ENCODE assay signal across 2 cellular contexts in the genomic region with DNA sequence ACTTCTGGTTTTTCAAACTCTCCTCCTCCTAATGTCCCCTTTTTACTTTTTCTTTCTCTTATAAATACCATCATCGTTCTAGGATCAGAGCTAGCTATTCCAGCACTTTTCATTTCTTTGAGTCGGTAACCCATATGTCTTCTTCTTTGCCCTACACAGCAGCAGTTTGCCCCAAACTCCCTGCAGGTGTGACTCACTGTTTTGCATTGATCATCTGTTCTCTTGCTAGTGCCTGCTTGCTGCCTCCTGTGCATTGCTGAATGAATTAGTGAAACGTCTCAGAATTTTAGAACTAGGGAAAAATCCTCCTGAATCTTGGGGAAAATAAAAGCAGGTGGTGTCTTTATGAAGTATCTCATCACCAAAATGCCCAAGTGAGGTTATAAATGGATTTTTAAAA.
A peak's percentile ranks its signal among the peaks of the same experiment; 100 is the strongest.
TF ChIP-seq lines count a peak whose summit lies in the region.

No MANE protein-coding gene starts in this region.

TF ChIP-seq in IMR-90, 13 proteins besides CTCF, POLR2A, EP300 and RAD21:
- no peak for TF ChIP-seq USF2 (IDR thresholded peaks at IDR 0.05; ENCODE audit: low read depth, low read length)
- TF ChIP-seq FOS (IDR thresholded peaks at IDR 0.05; ENCODE audit: low read depth, low read length) = peak; percentile 24; the same call in 1 of the 2 replicates

TF ChIP-seq in WTC11, 78 proteins besides CTCF, POLR2A, EP300 and RAD21:
- no peak for TF ChIP-seq JUN (CRISPR knock-in tag; IDR thresholded peaks at IDR 0.05)
- TF ChIP-seq, protein P1, sequence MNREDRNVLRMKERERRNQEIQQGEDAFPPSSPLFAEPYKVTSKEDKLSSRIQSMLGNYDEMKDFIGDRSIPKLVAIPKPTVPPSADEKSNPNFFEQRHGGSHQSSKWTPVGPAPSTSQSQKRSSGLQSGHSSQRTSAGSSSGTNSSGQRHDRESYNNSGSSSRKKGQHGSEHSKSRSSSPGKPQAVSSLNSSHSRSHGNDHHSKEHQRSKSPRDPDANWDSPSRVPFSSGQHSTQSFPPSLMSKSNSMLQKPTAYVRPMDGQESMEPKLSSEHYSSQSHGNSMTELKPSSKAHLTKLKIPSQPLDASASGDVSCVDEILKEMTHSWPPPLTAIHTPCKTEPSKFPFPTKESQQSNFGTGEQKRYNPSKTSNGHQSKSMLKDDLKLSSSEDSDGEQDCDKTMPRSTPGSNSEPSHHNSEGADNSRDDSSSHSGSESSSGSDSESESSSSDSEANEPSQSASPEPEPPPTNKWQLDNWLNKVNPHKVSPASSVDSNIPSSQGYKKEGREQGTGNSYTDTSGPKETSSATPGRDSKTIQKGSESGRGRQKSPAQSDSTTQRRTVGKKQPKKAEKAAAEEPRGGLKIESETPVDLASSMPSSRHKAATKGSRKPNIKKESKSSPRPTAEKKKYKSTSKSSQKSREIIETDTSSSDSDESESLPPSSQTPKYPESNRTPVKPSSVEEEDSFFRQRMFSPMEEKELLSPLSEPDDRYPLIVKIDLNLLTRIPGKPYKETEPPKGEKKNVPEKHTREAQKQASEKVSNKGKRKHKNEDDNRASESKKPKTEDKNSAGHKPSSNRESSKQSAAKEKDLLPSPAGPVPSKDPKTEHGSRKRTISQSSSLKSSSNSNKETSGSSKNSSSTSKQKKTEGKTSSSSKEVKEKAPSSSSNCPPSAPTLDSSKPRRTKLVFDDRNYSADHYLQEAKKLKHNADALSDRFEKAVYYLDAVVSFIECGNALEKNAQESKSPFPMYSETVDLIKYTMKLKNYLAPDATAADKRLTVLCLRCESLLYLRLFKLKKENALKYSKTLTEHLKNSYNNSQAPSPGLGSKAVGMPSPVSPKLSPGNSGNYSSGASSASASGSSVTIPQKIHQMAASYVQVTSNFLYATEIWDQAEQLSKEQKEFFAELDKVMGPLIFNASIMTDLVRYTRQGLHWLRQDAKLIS (CRISPR knock-in tag; IDR thresholded peaks at IDR 0.05; ENCODE audit: borderline replicate concordance) = no peak
- no peak for TF ChIP-seq ESRRA (CRISPR knock-in tag; IDR thresholded peaks at IDR 0.05; ENCODE audit: borderline replicate concordance)
